In the genomic region with DNA sequence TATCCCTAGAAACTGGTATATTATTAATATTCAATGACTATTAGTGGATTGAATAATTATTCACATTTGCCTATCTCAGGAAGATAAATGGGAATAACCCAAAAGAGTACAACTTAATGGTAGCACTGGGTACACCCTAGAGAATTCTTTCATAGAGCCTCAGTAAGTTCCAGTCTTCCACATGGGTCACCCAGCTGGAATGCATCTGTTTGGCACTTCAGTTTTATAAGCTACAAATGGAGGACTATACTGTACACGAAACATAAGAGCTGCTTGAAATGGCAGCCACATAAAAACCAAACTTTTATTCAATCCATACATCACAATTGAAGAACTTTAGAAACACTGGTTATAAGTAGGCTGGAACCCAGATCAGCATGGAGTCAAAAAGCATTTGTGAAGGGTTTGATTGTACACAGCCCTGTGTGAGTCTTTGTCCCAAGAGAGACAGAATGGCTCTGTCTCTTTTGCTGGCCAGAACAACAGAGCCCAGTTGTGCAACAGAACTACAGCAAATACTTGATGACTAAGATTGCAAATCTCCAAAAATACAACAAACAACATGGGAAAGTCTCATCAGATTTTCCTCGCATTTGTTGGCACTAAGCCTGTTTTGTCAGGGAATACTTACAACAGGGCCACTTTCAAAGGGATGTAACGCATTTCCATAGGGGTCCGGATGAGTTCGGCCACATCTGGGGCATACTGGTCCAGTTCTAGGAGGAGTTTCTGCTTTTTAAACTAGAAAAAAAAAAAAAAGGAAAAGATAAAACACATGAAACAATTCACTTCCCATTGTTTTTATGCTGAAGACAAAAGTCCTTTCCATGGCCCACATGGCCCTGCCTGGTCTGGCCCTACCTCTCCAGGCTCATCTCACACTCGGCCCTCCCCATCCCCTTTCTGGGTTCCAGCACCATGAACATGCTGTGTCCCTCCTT, we compare ENCODE assay signal across 8 cellular contexts. TPM values are rescaled to one million over a fixed set of nuclear protein-coding genes. Genes with fewer than 3 reads are reported as not detected.
DNase-seq lines count a peak whose midpoint lies in the region; TF ChIP-seq lines count a peak whose summit lies in the region.
"Had no signal": no experiment of that assay in that cellular context is flagged by ENCODE, and none has a peak within 500 bp of the region (broad histone marks: within the 10 kb centered on the region; RNA-seq: fewer than 3 reads in every experiment).

No MANE protein-coding gene starts in this region.

- H3K4me1 Mint-ChIP-seq in Calu3 (ENCODE audit: low read depth, unreplicated experiment) = peaks cover 21% of the 10 kb centered on the region

- POLR2A ChIA-PET in OCI-LY7 (lab: Charles Lee) = interaction anchor here (0.5 to 1.0 kb wide), 3 partner anchors 19 to 1813 kb away, joined by 3 read pairs; no protein-coding TSS in a partner anchor

- no peak overlapping the region for H3K27ac Mint-ChIP-seq in Calu3 (ENCODE audit: unreplicated experiment)
- H3K27ac Mint-ChIP-seq: activated T-cell treated with anti-CD3 and anti-CD28 coated beads, Interleukin-2, amount 50 U/mL, for 24 hours had no signal

- no peaks in the 10 kb centered on the region for H3K27me3 ChIP-seq in WERI-Rb-1 (ENCODE audit: insufficient read depth, low read depth, severe bottlenecking)
- H3K27me3 ChIP-seq in mucosa of rectum (ENCODE audit: control insufficient read depth in 2 of 2, insufficient read depth in 2 of 2, low read length in 2 of 2) = no peaks in the 10 kb centered on the region

- H3K9ac ChIP-seq in mucosa of rectum (ENCODE audit: low read depth in 1 of 2, low read length in 2 of 2) = no peak overlapping the region

- BruUV-seq in OCI-LY7 (replicated peaks; lab: Mats Ljungman, UMichigan) (no TSS peak), Calu3 (replicated peaks; lab: Mats Ljungman, UMichigan) (no TSS peak)

- H3K27ac ChIP-seq in WERI-Rb-1 (peak overlapping the region; percentile 59), mucosa of rectum (ENCODE audit: low read depth in 2 of 2, low read length in 2 of 2) (peak overlapping the region; percentile 54 to 66), OCI-LY7 (ENCODE audit: low read depth, low read length, poor library complexity, severe bottlenecking) (no peak overlapping the region)

- no peaks in the 10 kb centered on the region for H3K9me3 ChIP-seq in WERI-Rb-1 (ENCODE audit: severe bottlenecking)
- no peaks in the 10 kb centered on the region for H3K9me3 ChIP-seq in mucosa of rectum (ENCODE audit: control insufficient read depth in 2 of 2, low read length in 2 of 2)
- no peaks in the 10 kb centered on the region for H3K9me3 ChIP-seq in OCI-LY7 (ENCODE audit: low read length)

- H3K27me3 Mint-ChIP-seq in Calu3 (ENCODE audit: unreplicated experiment) = no peaks in the 10 kb centered on the region
- H3K27me3 Mint-ChIP-seq: activated T-cell treated with anti-CD3 and anti-CD28 coated beads, Interleukin-2, amount 50 U/mL, for 24 hours had no signal

- intact Hi-C loops in OCI-LY7 (cut with micrococcal nuclease; ENCODE audit: unreplicated experiment) = no loop called here
- intact Hi-C loops in Calu3 (cut with micrococcal nuclease; ENCODE audit: unreplicated experiment) = no loop called here

- CTCF ChIA-PET in OCI-LY7 (lab: Charles Lee; ENCODE audit: unreplicated experiment) = no interaction called here
- CTCF ChIA-PET in Calu3 (lab: Charles Lee) = interaction anchor here (0.7 kb wide), 1 partner anchor 13 kb away, joined by 3 read pairs; no protein-coding TSS in a partner anchor

- H3K4me1 ChIP-seq in mucosa of rectum (ENCODE audit: control insufficient read depth in 2 of 2, insufficient read depth in 2 of 2, low read length in 2 of 2) = peaks cover 33 to 62% of the 10 kb centered on the region in 2 donors
- no peaks in the 10 kb centered on the region for H3K4me1 ChIP-seq in OCI-LY7 (ENCODE audit: insufficient read depth, low read length, poor library complexity, severe bottlenecking)

- H3K9me3 Mint-ChIP-seq in Calu3 (ENCODE audit: low read depth, unreplicated experiment) = no peaks in the 10 kb centered on the region
- H3K9me3 Mint-ChIP-seq: activated T-cell treated with anti-CD3 and anti-CD28 coated beads, Interleukin-2, amount 50 U/mL, for 24 hours had no signal

- H3K9me2 ChIP-seq in OCI-LY7 (ENCODE audit: insufficient read depth, low read length) = no peaks in the 10 kb centered on the region

- H3K4me3 ChIP-seq in WERI-Rb-1 (ENCODE audit: low read depth, low read length) = no peak overlapping the region
- H3K4me3 ChIP-seq in fibroblast of mammary gland (ENCODE audit: control insufficient read depth, low read depth, low read length) = no peak overlapping the region
- no peak overlapping the region for H3K4me3 ChIP-seq in mucosa of rectum (ENCODE audit: low read length in 2 of 2)
- H3K4me3 ChIP-seq in OCI-LY7 (ENCODE audit: low read depth, low read length, poor library complexity, severe bottlenecking) = no peak overlapping the region

- H3K36me3 ChIP-seq in WERI-Rb-1 = peaks cover 19% of the 10 kb centered on the region
- no peaks in the 10 kb centered on the region for H3K36me3 ChIP-seq in mucosa of rectum (ENCODE audit: control insufficient read depth in 2 of 2, insufficient read depth in 2 of 2, low read length in 2 of 2)
- H3K36me3 ChIP-seq in OCI-LY7 (ENCODE audit: insufficient read depth, low read length) = peaks cover 59% of the 10 kb centered on the region

- peaks cover 20% of the 10 kb centered on the region for H3K36me3 Mint-ChIP-seq in Calu3 (ENCODE audit: insufficient read depth, unreplicated experiment)

- H3K4me2 ChIP-seq in OCI-LY7 (ENCODE audit: low read length) = no peak overlapping the region

- no peak for DNase-seq in WERI-Rb-1
- peak; percentile 95 for DNase-seq in fibroblast of mammary gland (ENCODE audit: low read depth)
- no peak for DNase-seq in NCI-H146 (lab: John Stamatoyannopoulos, UW)
- DNase-seq in OCI-LY7 (ENCODE audit: low spot score) = no peak
- DNase-seq in Calu3 = no peak
- no peak for DNase-seq in UCSD-AML1 (lab: John Stamatoyannopoulos, UW; ENCODE audit: unreplicated experiment)
- DNase-seq: activated T-cell treated with anti-CD3 and anti-CD28 coated beads, Interleukin-2, amount 50 U/mL, for 24 hours had no signal

- H3K4me3 Mint-ChIP-seq in Calu3 (ENCODE audit: low read depth, unreplicated experiment) = no peak overlapping the region
- H3K4me3 Mint-ChIP-seq: activated T-cell treated with anti-CD3 and anti-CD28 coated beads, Interleukin-2, amount 50 U/mL, for 24 hours had no signal

- H3K79me2 ChIP-seq in OCI-LY7 (ENCODE audit: insufficient read depth, low read depth, low read length) = no peaks in the 10 kb centered on the region

- H4K20me1 ChIP-seq in OCI-LY7 (ENCODE audit: insufficient read depth, low read length) = no peaks in the 10 kb centered on the region

- no peak for TF ChIP-seq CTCF in WERI-Rb-1 (IDR thresholded peaks at IDR 0.05; ENCODE audit: low read depth, low read length)
- no peak for TF ChIP-seq CTCF in fibroblast of mammary gland (conservative IDR thresholded peaks at IDR 0.05; ENCODE audit: control insufficient read depth, insufficient read depth, low read depth, low read length)
- TF ChIP-seq CTCF in OCI-LY7 (conservative IDR thresholded peaks at IDR 0.05; ENCODE audit: low read length) = no peak
- TF ChIP-seq CTCF in Calu3 (IDR thresholded peaks at IDR 0.05; ENCODE audit: unreplicated experiment) = no peak

- no peak overlapping the region for H2AFZ ChIP-seq in OCI-LY7 (ENCODE audit: low read length)

RNA-seq across cellular contexts. Expression of gene PIGU, which starts 39.4 kb away (rescaled TPM):
- total RNA-seq in OCI-LY7 (2014; rRNA removed; shearing (Covaris generic)) = 14.5 and 16.6 TPM in 2 replicates
- total RNA-seq in OCI-LY7 (2022) = 27.7 and 27.9 TPM in 2 replicates
- total RNA-seq in Calu3 (2022) = 42.8 and 44.6 TPM in 2 replicates
